Comparison of ENCODE assay signal across 24 cellular contexts in genomic region chr14:63664143-63664460, GRCh38.
"Had no signal": no experiment of that assay in that cellular context is flagged by ENCODE, and none has a peak within 500 bp of the region (broad histone marks: within the 10 kb centered on the region; RNA-seq: fewer than 3 reads in every experiment).

No MANE protein-coding gene starts in this region.

- H3K27me3 ChIP-seq: ovary, spleen, testis, tibial artery, upper lobe of left lung, vagina had no signal

- H3K9me3 Mint-ChIP-seq: effector memory CD8-positive, alpha-beta T cell; immature natural killer cell; naive thymus-derived CD8-positive, alpha-beta T cell; stimulated activated memory B cell treated with anti-CD40 and anti-IgM and Interleukin-4, amounts not matched to agents 10 μg/mL and 1 μg/mL and 100 μg/mL, for 72 hours had no signal

- H3K4me3 ChIP-seq: lower lobe of right lung, ovary, psoas muscle, skin epidermis, spleen, testis, tibial artery, upper lobe of left lung, vagina had no signal

- H3K27ac ChIP-seq: lower lobe of right lung, ovary, psoas muscle, skin epidermis, spleen, testis, tibial artery, upper lobe of left lung, vagina had no signal

- H3K4me1 Mint-ChIP-seq: stimulated activated memory B cell treated with anti-CD40 and anti-IgM and Interleukin-4, amounts not matched to agents 10 μg/mL and 1 μg/mL and 100 μg/mL, for 72 hours had no signal

- H3K4me3 Mint-ChIP-seq: effector memory CD8-positive, alpha-beta T cell; immature natural killer cell; naive thymus-derived CD8-positive, alpha-beta T cell; stimulated activated memory B cell treated with anti-CD40 and anti-IgM and Interleukin-4, amounts not matched to agents 10 μg/mL and 1 μg/mL and 100 μg/mL, for 72 hours had no signal

- H3K36me3 ChIP-seq: lower lobe of right lung, ovary, spleen, tibial artery, upper lobe of left lung, vagina had no signal

- H3K27ac Mint-ChIP-seq: effector memory CD8-positive, alpha-beta T cell; stimulated activated memory B cell treated with anti-CD40 and anti-IgM and Interleukin-4, amounts not matched to agents 10 μg/mL and 1 μg/mL and 100 μg/mL, for 72 hours had no signal

- ATAC-seq: effector memory CD8-positive, alpha-beta T cell; left ventricle myocardium superior; naive thymus-derived CD8-positive, alpha-beta T cell; psoas muscle had no signal

- H3K27me3 Mint-ChIP-seq: effector memory CD8-positive, alpha-beta T cell; naive thymus-derived CD8-positive, alpha-beta T cell; stimulated activated memory B cell treated with anti-CD40 and anti-IgM and Interleukin-4, amounts not matched to agents 10 μg/mL and 1 μg/mL and 100 μg/mL, for 72 hours had no signal

- H3K4me1 ChIP-seq: lower lobe of right lung, psoas muscle, spleen, testis, tibial artery, upper lobe of left lung, vagina had no signal

- DNase-seq: cortex of kidney; effector memory CD8-positive, alpha-beta T cell; hypothalamus; immature natural killer cell; islet precursor cell; kidney glomerular epithelial cell; left colon; left ventricle myocardium superior; lower lobe of right lung; naive thymus-derived CD8-positive, alpha-beta T cell; occipital lobe; ovary; posterior cingulate gyrus; psoas muscle; spleen; stimulated activated CD4-positive, alpha-beta T cell treated with anti-CD3 and anti-CD28 coated beads, Interleukin-4, amount 100 ng/mL, for 4 hours; stimulated activated naive CD8-positive, alpha-beta T cell treated with anti-CD3 and anti-CD28 coated beads, Interleukin-15, Interleukin-2, amounts not matched to agents 100 U/mL and 50 U/mL, for 24 hours; substantia nigra; testis; tibial artery had no signal

- H3K9me3 ChIP-seq: lower lobe of right lung, ovary, psoas muscle, spleen, testis, tibial artery, upper lobe of left lung, vagina had no signal
